Comparison of ENCODE assay signal across 1 cellular context in the genomic region with DNA sequence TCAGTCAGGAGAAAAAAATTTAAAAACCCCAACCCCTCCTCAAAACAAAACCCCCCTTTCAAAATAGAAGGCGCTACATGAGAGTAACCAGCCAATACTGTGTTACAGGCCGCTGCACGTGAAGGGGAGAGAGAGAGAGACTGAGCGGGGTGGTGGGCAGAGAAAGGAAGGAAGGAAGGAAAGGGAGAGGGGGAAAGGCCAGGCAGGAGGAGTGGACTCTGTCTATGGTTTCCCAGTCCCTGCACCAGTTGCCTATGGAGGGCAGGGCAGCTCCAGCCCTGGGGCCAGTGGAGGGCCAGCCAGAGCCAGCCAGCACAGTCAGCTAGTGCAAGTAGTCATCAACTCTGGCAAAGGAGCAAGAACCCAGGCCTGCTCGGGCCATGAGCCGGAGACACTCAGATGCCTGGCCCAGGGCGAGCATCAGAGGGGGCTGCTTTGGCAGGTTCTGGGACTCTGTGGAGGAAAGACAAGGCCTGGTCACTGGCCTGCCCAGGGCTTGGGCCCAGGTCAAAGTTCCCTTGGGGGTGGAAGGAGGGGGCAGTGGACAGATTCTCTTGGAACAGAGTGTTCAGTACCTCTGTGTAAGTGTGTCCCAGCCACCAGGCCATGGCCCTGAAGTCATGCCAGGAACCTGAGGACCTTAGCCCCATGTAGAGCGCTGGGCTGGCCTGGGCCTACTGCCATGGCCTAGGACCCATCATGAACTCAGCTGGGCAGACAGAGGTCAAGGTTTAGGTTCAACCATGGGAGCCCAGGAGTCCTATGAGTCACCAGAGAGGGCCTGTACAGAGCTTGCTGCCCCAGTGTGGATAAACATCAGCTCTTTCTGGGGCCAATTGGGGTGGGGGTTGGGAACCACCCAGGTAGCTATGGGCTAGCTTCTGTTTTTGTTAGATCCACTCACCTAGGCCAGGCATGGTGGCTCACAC.
TF ChIP-seq lines count a peak whose summit lies in the region.

No MANE protein-coding gene starts in this region.

TF ChIP-seq in HepG2, 621 proteins besides CTCF, POLR2A, EP300 and RAD21 (continued from another document and continues in another):
- TF ChIP-seq, protein P1, sequence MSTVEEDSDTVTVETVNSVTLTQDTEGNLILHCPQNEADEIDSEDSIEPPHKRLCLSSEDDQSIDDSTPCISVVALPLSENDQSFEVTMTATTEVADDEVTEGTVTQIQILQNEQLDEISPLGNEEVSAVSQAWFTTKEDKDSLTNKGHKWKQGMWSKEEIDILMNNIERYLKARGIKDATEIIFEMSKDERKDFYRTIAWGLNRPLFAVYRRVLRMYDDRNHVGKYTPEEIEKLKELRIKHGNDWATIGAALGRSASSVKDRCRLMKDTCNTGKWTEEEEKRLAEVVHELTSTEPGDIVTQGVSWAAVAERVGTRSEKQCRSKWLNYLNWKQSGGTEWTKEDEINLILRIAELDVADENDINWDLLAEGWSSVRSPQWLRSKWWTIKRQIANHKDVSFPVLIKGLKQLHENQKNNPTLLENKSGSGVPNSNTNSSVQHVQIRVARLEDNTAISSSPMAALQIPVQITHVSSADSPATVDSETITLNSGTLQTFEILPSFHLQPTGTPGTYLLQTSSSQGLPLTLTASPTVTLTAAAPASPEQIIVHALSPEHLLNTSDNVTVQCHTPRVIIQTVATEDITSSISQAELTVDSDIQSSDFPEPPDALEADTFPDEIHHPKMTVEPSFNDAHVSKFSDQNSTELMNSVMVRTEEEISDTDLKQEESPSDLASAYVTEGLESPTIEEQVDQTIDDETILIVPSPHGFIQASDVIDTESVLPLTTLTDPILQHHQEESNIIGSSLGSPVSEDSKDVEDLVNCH (CRISPR knock-in tag; IDR thresholded peaks at IDR 0.05) = no peak
- TF ChIP-seq HDAC2 (CRISPR knock-in tag; IDR thresholded peaks at IDR 0.05) (peak; percentile 45; the same call in 1 of the 2 replicates), ZNF607 (CRISPR knock-in tag; IDR thresholded peaks at IDR 0.05; ENCODE audit: borderline replicate concordance) (no peak), ZNF367 (CRISPR knock-in tag; IDR thresholded peaks at IDR 0.05; ENCODE audit: borderline replicate concordance) (no peak), NR2F1 (CRISPR knock-in tag; IDR thresholded peaks at IDR 0.05) (peak; percentile 90 to 98), ZNF550 (CRISPR knock-in tag; IDR thresholded peaks at IDR 0.05; ENCODE audit: borderline replicate concordance) (no peak), ZNF235 (CRISPR knock-in tag; IDR thresholded peaks at IDR 0.05; ENCODE audit: borderline replicate concordance) (peak; percentile 70; the same call in 1 of the 2 replicates), ZFP37 (CRISPR knock-in tag; IDR thresholded peaks at IDR 0.05; ENCODE audit: borderline replicate concordance) (no peak), U2AF1 (optimal IDR thresholded peaks at IDR 0.05; ENCODE audit: low read depth, low read length) (no peak), ZNF839 (CRISPR knock-in tag; IDR thresholded peaks at IDR 0.05; ENCODE audit: borderline replicate concordance) (no peak), SOX5 (CRISPR knock-in tag; IDR thresholded peaks at IDR 0.05; ENCODE audit: borderline replicate concordance) (no peak), AHR (CRISPR knock-in tag; IDR thresholded peaks at IDR 0.05) (no peak), ZC3H4 (CRISPR knock-in tag; IDR thresholded peaks at IDR 0.05; ENCODE audit: borderline replicate concordance) (no peak), RCOR2 (CRISPR knock-in tag; IDR thresholded peaks at IDR 0.05) (no peak; the same call in 1 of the 2 replicates), KLF11 (CRISPR knock-in tag; IDR thresholded peaks at IDR 0.05) (no peak), HNRNPH1 (optimal IDR thresholded peaks at IDR 0.05; ENCODE audit: low read depth, low read length) (no peak), ZNF17 (CRISPR knock-in tag; IDR thresholded peaks at IDR 0.05) (no peak), ZNF775 (CRISPR knock-in tag; IDR thresholded peaks at IDR 0.05; ENCODE audit: borderline replicate concordance) (no peak), IRF2 (CRISPR knock-in tag; IDR thresholded peaks at IDR 0.05) (peak; percentile 46; the same call in 1 of the 2 replicates)
- TF ChIP-seq, protein P2, sequence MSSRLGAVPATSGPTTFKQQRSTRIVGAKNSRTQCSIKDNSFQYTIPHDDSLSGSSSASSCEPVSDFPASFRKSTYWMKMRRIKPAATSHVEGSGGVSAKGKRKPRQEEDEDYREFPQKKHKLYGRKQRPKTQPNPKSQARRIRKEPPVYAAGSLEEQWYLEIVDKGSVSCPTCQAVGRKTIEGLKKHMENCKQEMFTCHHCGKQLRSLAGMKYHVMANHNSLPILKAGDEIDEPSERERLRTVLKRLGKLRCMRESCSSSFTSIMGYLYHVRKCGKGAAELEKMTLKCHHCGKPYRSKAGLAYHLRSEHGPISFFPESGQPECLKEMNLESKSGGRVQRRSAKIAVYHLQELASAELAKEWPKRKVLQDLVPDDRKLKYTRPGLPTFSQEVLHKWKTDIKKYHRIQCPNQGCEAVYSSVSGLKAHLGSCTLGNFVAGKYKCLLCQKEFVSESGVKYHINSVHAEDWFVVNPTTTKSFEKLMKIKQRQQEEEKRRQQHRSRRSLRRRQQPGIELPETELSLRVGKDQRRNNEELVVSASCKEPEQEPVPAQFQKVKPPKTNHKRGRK (CRISPR knock-in tag; IDR thresholded peaks at IDR 0.05) = no peak
- TF ChIP-seq, protein P3, sequence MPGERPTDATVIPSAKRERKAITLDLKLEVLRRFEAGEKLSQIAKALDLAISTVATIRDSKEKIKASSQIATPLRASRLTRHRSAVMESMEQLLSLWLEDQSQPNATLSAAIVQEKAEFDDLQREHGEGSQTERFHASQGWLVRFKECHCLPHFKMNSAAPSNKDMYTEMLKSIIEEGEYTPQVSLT (CRISPR knock-in tag; IDR thresholded peaks at IDR 0.05; ENCODE audit: borderline replicate concordance, low read depth) = no peak
- TF ChIP-seq, protein P4, sequence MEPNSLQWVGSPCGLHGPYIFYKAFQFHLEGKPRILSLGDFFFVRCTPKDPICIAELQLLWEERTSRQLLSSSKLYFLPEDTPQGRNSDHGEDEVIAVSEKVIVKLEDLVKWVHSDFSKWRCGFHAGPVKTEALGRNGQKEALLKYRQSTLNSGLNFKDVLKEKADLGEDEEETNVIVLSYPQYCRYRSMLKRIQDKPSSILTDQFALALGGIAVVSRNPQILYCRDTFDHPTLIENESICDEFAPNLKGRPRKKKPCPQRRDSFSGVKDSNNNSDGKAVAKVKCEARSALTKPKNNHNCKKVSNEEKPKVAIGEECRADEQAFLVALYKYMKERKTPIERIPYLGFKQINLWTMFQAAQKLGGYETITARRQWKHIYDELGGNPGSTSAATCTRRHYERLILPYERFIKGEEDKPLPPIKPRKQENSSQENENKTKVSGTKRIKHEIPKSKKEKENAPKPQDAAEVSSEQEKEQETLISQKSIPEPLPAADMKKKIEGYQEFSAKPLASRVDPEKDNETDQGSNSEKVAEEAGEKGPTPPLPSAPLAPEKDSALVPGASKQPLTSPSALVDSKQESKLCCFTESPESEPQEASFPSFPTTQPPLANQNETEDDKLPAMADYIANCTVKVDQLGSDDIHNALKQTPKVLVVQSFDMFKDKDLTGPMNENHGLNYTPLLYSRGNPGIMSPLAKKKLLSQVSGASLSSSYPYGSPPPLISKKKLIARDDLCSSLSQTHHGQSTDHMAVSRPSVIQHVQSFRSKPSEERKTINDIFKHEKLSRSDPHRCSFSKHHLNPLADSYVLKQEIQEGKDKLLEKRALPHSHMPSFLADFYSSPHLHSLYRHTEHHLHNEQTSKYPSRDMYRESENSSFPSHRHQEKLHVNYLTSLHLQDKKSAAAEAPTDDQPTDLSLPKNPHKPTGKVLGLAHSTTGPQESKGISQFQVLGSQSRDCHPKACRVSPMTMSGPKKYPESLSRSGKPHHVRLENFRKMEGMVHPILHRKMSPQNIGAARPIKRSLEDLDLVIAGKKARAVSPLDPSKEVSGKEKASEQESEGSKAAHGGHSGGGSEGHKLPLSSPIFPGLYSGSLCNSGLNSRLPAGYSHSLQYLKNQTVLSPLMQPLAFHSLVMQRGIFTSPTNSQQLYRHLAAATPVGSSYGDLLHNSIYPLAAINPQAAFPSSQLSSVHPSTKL (CRISPR knock-in tag; IDR thresholded peaks at IDR 0.05) = peak; percentile 55; the same call in 1 of the 2 replicates
- TF ChIP-seq, protein P5, sequence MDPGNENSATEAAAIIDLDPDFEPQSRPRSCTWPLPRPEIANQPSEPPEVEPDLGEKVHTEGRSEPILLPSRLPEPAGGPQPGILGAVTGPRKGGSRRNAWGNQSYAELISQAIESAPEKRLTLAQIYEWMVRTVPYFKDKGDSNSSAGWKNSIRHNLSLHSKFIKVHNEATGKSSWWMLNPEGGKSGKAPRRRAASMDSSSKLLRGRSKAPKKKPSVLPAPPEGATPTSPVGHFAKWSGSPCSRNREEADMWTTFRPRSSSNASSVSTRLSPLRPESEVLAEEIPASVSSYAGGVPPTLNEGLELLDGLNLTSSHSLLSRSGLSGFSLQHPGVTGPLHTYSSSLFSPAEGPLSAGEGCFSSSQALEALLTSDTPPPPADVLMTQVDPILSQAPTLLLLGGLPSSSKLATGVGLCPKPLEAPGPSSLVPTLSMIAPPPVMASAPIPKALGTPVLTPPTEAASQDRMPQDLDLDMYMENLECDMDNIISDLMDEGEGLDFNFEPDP (CRISPR knock-in tag; conservative IDR thresholded peaks at IDR 0.05) = 0 out of 2 replicates have a peak, but pooled peaks have one; percentile 1
- TF ChIP-seq, protein P6, sequence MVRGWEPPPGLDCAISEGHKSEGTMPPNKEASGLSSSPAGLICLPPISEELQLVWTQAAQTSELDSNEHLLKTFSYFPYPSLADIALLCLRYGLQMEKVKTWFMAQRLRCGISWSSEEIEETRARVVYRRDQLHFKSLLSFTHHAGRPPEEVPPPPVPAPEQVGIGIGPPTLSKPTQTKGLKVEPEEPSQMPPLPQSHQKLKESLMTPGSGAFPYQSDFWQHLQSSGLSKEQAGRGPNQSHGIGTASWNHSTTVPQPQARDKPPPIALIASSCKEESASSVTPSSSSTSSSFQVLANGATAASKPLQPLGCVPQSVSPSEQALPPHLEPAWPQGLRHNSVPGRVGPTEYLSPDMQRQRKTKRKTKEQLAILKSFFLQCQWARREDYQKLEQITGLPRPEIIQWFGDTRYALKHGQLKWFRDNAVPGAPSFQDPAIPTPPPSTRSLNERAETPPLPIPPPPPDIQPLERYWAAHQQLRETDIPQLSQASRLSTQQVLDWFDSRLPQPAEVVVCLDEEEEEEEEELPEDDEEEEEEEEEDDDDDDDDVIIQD (CRISPR knock-in tag; IDR thresholded peaks at IDR 0.05; ENCODE audit: low read depth) = peak; percentile 78
- TF ChIP-seq, protein P7, sequence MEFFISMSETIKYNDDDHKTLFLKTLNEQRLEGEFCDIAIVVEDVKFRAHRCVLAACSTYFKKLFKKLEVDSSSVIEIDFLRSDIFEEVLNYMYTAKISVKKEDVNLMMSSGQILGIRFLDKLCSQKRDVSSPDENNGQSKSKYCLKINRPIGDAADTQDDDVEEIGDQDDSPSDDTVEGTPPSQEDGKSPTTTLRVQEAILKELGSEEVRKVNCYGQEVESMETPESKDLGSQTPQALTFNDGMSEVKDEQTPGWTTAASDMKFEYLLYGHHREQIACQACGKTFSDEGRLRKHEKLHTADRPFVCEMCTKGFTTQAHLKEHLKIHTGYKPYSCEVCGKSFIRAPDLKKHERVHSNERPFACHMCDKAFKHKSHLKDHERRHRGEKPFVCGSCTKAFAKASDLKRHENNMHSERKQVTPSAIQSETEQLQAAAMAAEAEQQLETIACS (CRISPR knock-in tag; IDR thresholded peaks at IDR 0.05) = no peak
- TF ChIP-seq, protein P8, sequence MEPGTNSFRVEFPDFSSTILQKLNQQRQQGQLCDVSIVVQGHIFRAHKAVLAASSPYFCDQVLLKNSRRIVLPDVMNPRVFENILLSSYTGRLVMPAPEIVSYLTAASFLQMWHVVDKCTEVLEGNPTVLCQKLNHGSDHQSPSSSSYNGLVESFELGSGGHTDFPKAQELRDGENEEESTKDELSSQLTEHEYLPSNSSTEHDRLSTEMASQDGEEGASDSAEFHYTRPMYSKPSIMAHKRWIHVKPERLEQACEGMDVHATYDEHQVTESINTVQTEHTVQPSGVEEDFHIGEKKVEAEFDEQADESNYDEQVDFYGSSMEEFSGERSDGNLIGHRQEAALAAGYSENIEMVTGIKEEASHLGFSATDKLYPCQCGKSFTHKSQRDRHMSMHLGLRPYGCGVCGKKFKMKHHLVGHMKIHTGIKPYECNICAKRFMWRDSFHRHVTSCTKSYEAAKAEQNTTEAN (CRISPR knock-in tag; conservative IDR thresholded peaks at IDR 0.05) = no peak
- TF ChIP-seq, protein P9, sequence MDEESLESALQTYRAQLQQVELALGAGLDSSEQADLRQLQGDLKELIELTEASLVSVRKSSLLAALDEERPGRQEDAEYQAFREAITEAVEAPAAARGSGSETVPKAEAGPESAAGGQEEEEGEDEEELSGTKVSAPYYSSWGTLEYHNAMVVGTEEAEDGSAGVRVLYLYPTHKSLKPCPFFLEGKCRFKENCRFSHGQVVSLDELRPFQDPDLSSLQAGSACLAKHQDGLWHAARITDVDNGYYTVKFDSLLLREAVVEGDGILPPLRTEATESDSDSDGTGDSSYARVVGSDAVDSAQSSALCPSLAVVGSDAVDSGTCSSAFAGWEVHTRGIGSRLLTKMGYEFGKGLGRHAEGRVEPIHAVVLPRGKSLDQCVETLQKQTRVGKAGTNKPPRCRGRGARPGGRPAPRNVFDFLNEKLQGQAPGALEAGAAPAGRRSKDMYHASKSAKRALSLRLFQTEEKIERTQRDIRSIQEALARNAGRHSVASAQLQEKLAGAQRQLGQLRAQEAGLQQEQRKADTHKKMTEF (CRISPR knock-in tag; IDR thresholded peaks at IDR 0.05) = no peak; the same call in 1 of the 2 replicates
- TF ChIP-seq, protein P10, sequence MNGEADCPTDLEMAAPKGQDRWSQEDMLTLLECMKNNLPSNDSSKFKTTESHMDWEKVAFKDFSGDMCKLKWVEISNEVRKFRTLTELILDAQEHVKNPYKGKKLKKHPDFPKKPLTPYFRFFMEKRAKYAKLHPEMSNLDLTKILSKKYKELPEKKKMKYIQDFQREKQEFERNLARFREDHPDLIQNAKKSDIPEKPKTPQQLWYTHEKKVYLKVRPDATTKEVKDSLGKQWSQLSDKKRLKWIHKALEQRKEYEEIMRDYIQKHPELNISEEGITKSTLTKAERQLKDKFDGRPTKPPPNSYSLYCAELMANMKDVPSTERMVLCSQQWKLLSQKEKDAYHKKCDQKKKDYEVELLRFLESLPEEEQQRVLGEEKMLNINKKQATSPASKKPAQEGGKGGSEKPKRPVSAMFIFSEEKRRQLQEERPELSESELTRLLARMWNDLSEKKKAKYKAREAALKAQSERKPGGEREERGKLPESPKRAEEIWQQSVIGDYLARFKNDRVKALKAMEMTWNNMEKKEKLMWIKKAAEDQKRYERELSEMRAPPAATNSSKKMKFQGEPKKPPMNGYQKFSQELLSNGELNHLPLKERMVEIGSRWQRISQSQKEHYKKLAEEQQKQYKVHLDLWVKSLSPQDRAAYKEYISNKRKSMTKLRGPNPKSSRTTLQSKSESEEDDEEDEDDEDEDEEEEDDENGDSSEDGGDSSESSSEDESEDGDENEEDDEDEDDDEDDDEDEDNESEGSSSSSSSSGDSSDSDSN (CRISPR knock-in tag; IDR thresholded peaks at IDR 0.05) = peak; percentile 75
- TF ChIP-seq, protein P11, sequence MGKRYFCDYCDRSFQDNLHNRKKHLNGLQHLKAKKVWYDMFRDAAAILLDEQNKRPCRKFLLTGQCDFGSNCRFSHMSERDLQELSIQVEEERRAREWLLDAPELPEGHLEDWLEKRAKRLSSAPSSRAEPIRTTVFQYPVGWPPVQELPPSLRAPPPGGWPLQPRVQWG (CRISPR knock-in tag; IDR thresholded peaks at IDR 0.05; ENCODE audit: borderline replicate concordance, low read depth) = no peak
- TF ChIP-seq, protein P12, sequence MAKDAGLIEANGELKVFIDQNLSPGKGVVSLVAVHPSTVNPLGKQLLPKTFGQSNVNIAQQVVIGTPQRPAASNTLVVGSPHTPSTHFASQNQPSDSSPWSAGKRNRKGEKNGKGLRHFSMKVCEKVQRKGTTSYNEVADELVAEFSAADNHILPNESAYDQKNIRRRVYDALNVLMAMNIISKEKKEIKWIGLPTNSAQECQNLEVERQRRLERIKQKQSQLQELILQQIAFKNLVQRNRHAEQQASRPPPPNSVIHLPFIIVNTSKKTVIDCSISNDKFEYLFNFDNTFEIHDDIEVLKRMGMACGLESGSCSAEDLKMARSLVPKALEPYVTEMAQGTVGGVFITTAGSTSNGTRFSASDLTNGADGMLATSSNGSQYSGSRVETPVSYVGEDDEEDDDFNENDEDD (CRISPR knock-in tag; IDR thresholded peaks at IDR 0.05; ENCODE audit: borderline replicate concordance) = no peak
